In the genomic region with DNA sequence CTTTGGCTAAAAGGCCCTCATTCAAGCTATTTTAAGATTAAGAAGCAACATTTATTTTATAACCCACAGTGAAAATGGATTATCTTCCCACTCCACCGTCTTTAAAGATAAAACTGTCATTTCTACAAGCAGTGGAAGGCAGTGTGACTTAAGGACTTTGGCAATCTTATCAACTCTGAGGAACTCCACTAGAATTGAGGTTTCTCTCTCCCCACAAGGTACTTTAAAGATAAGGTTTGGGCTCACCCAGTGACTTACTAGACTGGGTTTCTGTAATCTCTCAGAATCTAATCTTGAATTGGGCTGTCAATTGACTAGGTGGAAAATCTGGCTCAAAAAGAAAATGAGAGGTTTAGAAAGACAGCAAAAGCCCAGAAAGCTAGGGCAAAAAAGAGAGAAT, we compare ENCODE assay signal across 19 cellular contexts. TPM values are rescaled to one million over a fixed set of nuclear protein-coding genes. Genes with fewer than 3 reads are reported as not detected.
"Had no signal": no experiment of that assay in that cellular context is flagged by ENCODE, and none has a peak within 500 bp of the region (broad histone marks: within the 10 kb centered on the region; RNA-seq: fewer than 3 reads in every experiment).

No MANE protein-coding gene starts in this region.

- H3K4me2 ChIP-seq: hepatocyte, neural progenitor cell had no signal

- H3K36me3 Mint-ChIP-seq: neural progenitor cell, type B pancreatic cell had no signal

- H3K27me3 ChIP-seq: esophagus muscularis mucosa, foreskin keratinocyte, hepatocyte, neural progenitor cell, ovary, right atrium auricular region, thyroid gland had no signal

- H3K79me2 ChIP-seq: hepatocyte had no signal

- H3K27me3 Mint-ChIP-seq: natural killer cell treated with Interleukin-12 subunit alpha and Interleukin-12 subunit beta and Interleukin-15 and Interleukin-18, amount 100 ng/mL, for 72 hours; type B pancreatic cell had no signal

- ATAC-seq: foreskin keratinocyte; left cardiac atrium; natural killer cell treated with Interleukin-12 subunit alpha and Interleukin-12 subunit beta and Interleukin-15 and Interleukin-18, amount 100 ng/mL, for 72 hours had no signal

- H3K27ac Mint-ChIP-seq: natural killer cell treated with Interleukin-12 subunit alpha and Interleukin-12 subunit beta and Interleukin-15 and Interleukin-18, amount 100 ng/mL, for 72 hours; neural progenitor cell; type B pancreatic cell had no signal

- H3K4me1 ChIP-seq: foreskin keratinocyte, left ventricle myocardium inferior, neural progenitor cell, right atrium auricular region, thyroid gland had no signal

- H3K4me3 ChIP-seq: esophagus muscularis mucosa, hepatocyte, left ventricle myocardium inferior, lung, neural progenitor cell, ovary, right atrium auricular region, smooth muscle cell, thyroid gland had no signal

- H2AFZ ChIP-seq: hepatocyte, neural progenitor cell had no signal

- H3K27ac ChIP-seq: epithelial cell of prostate, esophagus muscularis mucosa, foreskin keratinocyte, hepatocyte, left ventricle myocardium inferior, neural progenitor cell, ovary, right atrium auricular region, thyroid gland had no signal

- DNase-seq: effector memory CD4-positive, alpha-beta T cell; kidney; left cardiac atrium; left ventricle myocardium inferior; nucleus accumbens; ovary; stimulated activated CD4-positive, alpha-beta T cell treated with anti-CD3 and anti-CD28 coated beads, Interleukin-2, amount 100 ng/mL, for 48 hours; stimulated activated naive CD4-positive, alpha-beta T cell treated with Interleukin-2 at 50 U/mL for 16 hours; thyroid gland had no signal

- H3K36me3 ChIP-seq: esophagus muscularis mucosa, left ventricle myocardium inferior, neural progenitor cell, ovary, right atrium auricular region, thyroid gland had no signal

- H3K4me1 Mint-ChIP-seq: neural progenitor cell had no signal

- H3K9me3 ChIP-seq: ovary, right atrium auricular region, thyroid gland had no signal

- H3K4me3 Mint-ChIP-seq: natural killer cell treated with Interleukin-12 subunit alpha and Interleukin-12 subunit beta and Interleukin-15 and Interleukin-18, amount 100 ng/mL, for 72 hours; neural progenitor cell; type B pancreatic cell had no signal

- H3K9ac ChIP-seq: neural progenitor cell had no signal

RNA-seq across cellular contexts. Expression of gene ZNF385D, which starts 21.7 kb away (rescaled TPM):
- total RNA-seq: natural killer cell treated with Interleukin-12 subunit alpha and Interleukin-12 subunit beta and Interleukin-15 and Interleukin-18, amount 100 ng/mL, for 72 hours had no signal
